Comparison of ENCODE assay signal across 1 cellular context in the genomic region with DNA sequence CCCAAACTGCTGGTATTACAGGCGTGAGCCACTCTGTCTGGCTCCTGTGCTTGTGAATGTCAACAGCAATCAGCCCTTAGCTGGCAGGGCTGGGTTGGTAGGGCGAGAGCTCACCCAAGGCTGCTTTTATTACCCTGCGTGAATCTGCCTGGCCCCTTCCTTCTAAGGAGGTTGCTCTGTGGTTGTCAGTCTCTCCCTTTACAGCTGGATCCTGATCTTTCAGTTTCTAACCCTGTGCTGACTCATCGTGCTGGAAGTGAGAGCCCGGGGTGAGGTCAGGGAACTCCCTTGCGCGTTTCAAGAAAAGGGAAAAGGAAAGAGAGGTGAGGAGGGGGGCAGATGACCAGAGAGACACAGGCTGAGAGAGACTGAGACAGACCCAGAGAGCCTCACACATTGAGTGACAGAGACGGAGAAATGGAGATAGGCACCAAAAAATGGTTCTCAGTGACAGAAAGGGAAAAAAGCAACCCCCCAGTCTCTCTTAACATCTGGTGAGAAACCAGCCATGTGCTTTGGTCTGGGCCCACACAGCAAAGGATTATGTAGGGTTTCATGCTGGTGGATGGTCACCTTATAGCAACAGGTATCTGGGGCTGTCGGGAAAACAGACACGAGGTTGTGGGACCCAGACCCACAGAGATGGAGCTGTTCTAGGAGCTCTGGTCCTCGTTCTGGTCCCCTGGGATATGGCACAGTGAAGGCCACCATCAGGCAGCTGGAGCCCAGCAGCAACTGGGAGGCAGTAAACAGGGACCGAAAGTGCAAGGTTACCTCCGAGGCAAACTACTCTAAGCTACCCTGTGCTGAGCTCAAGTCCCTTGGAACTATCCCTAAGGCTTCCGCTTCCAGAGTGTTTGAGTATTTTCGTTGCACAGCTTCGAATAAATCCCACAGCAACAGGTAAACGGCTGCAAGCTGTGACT.
TF ChIP-seq lines count a peak whose summit lies in the region.

No MANE protein-coding gene starts in this region.

TF ChIP-seq in WTC11, 78 proteins besides CTCF, POLR2A, EP300 and RAD21 (continued from another document):
- TF ChIP-seq, protein P1, sequence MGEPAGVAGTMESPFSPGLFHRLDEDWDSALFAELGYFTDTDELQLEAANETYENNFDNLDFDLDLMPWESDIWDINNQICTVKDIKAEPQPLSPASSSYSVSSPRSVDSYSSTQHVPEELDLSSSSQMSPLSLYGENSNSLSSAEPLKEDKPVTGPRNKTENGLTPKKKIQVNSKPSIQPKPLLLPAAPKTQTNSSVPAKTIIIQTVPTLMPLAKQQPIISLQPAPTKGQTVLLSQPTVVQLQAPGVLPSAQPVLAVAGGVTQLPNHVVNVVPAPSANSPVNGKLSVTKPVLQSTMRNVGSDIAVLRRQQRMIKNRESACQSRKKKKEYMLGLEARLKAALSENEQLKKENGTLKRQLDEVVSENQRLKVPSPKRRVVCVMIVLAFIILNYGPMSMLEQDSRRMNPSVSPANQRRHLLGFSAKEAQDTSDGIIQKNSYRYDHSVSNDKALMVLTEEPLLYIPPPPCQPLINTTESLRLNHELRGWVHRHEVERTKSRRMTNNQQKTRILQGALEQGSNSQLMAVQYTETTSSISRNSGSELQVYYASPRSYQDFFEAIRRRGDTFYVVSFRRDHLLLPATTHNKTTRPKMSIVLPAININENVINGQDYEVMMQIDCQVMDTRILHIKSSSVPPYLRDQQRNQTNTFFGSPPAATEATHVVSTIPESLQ (CRISPR knock-in tag; IDR thresholded peaks at IDR 0.05), result no peak
- no peak for TF ChIP-seq ZNF263 (CRISPR knock-in tag; IDR thresholded peaks at IDR 0.05; ENCODE audit: low read depth)
- no peak for TF ChIP-seq EMX1 (CRISPR knock-in tag; IDR thresholded peaks at IDR 0.05)
- TF ChIP-seq, protein P2, sequence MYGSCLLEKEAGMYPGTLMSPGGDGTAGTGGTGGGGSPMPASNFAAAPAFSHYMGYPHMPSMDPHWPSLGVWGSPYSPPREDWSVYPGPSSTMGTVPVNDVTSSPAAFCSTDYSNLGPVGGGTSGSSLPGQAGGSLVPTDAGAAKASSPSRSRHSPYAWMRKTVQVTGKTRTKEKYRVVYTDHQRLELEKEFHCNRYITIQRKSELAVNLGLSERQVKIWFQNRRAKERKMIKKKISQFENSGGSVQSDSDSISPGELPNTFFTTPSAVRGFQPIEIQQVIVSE (CRISPR knock-in tag; IDR thresholded peaks at IDR 0.05; ENCODE audit: borderline replicate concordance), result no peak
- TF ChIP-seq ZNF396 (CRISPR knock-in tag; IDR thresholded peaks at IDR 0.05; ENCODE audit: borderline replicate concordance), result no peak
- TF ChIP-seq, protein P3, sequence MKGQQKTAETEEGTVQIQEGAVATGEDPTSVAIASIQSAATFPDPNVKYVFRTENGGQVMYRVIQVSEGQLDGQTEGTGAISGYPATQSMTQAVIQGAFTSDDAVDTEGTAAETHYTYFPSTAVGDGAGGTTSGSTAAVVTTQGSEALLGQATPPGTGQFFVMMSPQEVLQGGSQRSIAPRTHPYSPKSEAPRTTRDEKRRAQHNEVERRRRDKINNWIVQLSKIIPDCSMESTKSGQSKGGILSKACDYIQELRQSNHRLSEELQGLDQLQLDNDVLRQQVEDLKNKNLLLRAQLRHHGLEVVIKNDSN (CRISPR knock-in tag; IDR thresholded peaks at IDR 0.05), result no peak
- TF ChIP-seq, protein P4, sequence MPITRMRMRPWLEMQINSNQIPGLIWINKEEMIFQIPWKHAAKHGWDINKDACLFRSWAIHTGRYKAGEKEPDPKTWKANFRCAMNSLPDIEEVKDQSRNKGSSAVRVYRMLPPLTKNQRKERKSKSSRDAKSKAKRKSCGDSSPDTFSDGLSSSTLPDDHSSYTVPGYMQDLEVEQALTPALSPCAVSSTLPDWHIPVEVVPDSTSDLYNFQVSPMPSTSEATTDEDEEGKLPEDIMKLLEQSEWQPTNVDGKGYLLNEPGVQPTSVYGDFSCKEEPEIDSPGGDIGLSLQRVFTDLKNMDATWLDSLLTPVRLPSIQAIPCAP (CRISPR knock-in tag; IDR thresholded peaks at IDR 0.05), result no peak
- no peak for TF ChIP-seq ZNF121 (CRISPR knock-in tag; IDR thresholded peaks at IDR 0.05)
